2 cellular contexts compared by ENCODE assay signal in genomic region chr4:126856906-126857305, GRCh38.
TF ChIP-seq lines count a peak whose summit lies in the region.

No MANE protein-coding gene starts in this region.

TF ChIP-seq in SK-N-SH, 30 proteins besides CTCF, POLR2A, EP300 and RAD21 (continued from another document):
- TF ChIP-seq REST (IDR thresholded peaks at IDR 0.05; ENCODE audit: low read depth, low read length) (no peak), NFIC (IDR thresholded peaks at IDR 0.05; ENCODE audit: borderline replicate concordance) (no peak), TAF1 (IDR thresholded peaks at IDR 0.05; ENCODE audit: borderline replicate concordance, low read depth, low read length) (no peak), MEF2A (IDR thresholded peaks at IDR 0.05; ENCODE audit: borderline replicate concordance, low read depth) (no peak), FOXJ3 (CRISPR knock-in tag; IDR thresholded peaks at IDR 0.05) (no peak), TEAD4 (IDR thresholded peaks at IDR 0.05; ENCODE audit: borderline replicate concordance, insufficient read depth) (no peak), RCOR1 (IDR thresholded peaks at IDR 0.05; ENCODE audit: low read length) (no peak), MAX (IDR thresholded peaks at IDR 0.05; ENCODE audit: low read depth) (no peak)
- TF ChIP-seq, protein P1, sequence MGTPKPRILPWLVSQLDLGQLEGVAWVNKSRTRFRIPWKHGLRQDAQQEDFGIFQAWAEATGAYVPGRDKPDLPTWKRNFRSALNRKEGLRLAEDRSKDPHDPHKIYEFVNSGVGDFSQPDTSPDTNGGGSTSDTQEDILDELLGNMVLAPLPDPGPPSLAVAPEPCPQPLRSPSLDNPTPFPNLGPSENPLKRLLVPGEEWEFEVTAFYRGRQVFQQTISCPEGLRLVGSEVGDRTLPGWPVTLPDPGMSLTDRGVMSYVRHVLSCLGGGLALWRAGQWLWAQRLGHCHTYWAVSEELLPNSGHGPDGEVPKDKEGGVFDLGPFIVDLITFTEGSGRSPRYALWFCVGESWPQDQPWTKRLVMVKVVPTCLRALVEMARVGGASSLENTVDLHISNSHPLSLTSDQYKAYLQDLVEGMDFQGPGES (IDR thresholded peaks at IDR 0.05; ENCODE audit: low read depth, low read length): no peak
- TF ChIP-seq, protein P2, sequence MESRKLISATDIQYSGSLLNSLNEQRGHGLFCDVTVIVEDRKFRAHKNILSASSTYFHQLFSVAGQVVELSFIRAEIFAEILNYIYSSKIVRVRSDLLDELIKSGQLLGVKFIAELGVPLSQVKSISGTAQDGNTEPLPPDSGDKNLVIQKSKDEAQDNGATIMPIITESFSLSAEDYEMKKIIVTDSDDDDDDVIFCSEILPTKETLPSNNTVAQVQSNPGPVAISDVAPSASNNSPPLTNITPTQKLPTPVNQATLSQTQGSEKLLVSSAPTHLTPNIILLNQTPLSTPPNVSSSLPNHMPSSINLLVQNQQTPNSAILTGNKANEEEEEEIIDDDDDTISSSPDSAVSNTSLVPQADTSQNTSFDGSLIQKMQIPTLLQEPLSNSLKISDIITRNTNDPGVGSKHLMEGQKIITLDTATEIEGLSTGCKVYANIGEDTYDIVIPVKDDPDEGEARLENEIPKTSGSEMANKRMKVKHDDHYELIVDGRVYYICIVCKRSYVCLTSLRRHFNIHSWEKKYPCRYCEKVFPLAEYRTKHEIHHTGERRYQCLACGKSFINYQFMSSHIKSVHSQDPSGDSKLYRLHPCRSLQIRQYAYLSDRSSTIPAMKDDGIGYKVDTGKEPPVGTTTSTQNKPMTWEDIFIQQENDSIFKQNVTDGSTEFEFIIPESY (IDR thresholded peaks at IDR 0.05; ENCODE audit: borderline replicate concordance, low read depth): no peak
- TF ChIP-seq, protein P3, sequence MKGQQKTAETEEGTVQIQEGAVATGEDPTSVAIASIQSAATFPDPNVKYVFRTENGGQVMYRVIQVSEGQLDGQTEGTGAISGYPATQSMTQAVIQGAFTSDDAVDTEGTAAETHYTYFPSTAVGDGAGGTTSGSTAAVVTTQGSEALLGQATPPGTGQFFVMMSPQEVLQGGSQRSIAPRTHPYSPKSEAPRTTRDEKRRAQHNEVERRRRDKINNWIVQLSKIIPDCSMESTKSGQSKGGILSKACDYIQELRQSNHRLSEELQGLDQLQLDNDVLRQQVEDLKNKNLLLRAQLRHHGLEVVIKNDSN (IDR thresholded peaks at IDR 0.05; ENCODE audit: borderline replicate concordance, low read depth): no peak
- TF ChIP-seq, protein P4, sequence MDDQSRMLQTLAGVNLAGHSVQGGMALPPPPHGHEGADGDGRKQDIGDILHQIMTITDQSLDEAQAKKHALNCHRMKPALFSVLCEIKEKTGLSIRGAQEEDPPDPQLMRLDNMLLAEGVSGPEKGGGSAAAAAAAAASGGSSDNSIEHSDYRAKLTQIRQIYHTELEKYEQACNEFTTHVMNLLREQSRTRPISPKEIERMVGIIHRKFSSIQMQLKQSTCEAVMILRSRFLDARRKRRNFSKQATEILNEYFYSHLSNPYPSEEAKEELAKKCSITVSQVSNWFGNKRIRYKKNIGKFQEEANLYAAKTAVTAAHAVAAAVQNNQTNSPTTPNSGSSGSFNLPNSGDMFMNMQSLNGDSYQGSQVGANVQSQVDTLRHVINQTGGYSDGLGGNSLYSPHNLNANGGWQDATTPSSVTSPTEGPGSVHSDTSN (IDR thresholded peaks at IDR 0.05): no peak
TF ChIP-seq in SK-N-SH: peak in this region for 0.

TF ChIP-seq in SK-N-SH treated with all-trans-retinoic acid at 6 μM for 48 hours, 23 proteins besides CTCF, POLR2A, EP300 and RAD21 (continued from another document):
- TF ChIP-seq TSHZ2 (CRISPR knock-in tag; IDR thresholded peaks at IDR 0.05): no peak
- no peak for TF ChIP-seq TCF4 (CRISPR knock-in tag; IDR thresholded peaks at IDR 0.05; ENCODE audit: borderline replicate concordance)
- no peak for TF ChIP-seq ZFP3 (CRISPR knock-in tag; IDR thresholded peaks at IDR 0.05)
- TF ChIP-seq, protein P5, sequence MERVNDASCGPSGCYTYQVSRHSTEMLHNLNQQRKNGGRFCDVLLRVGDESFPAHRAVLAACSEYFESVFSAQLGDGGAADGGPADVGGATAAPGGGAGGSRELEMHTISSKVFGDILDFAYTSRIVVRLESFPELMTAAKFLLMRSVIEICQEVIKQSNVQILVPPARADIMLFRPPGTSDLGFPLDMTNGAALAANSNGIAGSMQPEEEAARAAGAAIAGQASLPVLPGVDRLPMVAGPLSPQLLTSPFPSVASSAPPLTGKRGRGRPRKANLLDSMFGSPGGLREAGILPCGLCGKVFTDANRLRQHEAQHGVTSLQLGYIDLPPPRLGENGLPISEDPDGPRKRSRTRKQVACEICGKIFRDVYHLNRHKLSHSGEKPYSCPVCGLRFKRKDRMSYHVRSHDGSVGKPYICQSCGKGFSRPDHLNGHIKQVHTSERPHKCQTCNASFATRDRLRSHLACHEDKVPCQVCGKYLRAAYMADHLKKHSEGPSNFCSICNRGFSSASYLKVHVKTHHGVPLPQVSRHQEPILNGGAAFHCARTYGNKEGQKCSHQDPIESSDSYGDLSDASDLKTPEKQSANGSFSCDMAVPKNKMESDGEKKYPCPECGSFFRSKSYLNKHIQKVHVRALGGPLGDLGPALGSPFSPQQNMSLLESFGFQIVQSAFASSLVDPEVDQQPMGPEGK (CRISPR knock-in tag; IDR thresholded peaks at IDR 0.05; ENCODE audit: borderline replicate concordance): no peak
